Comparison of ENCODE assay signal across 20 cellular contexts in the genomic region with DNA sequence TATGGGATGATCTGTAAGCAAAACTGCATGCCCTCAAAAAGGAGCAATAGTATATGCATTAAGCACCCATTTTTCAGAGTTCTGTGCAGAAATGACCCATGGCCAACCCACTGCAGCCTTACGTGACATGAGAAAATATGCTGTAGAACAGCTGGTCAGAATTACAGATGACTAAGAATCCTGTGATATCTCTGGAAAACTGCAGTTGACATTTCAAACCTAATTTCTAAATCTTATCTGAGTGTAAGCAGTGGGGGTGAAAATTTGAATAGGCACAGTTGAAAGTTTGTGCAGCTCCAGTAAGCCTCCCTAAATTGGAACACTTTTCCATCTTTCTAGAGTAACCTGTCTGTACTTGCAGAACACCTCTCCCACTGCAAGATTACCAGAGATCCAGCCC. TPM values are rescaled to one million over a fixed set of nuclear protein-coding genes. Genes with fewer than 3 reads are reported as not detected.
"Had no signal": no experiment of that assay in that cellular context is flagged by ENCODE, and none has a peak within 500 bp of the region (broad histone marks: within the 10 kb centered on the region; RNA-seq: fewer than 3 reads in every experiment).

No MANE protein-coding gene starts in this region.

- H3K4me1 Mint-ChIP-seq: activated CD4-positive, alpha-beta memory T cell treated with anti-CD3 and anti-CD28 coated beads, Interleukin-2, amount 10 ng/mL, durations not matched to agents 7 days and 5 days; activated naive CD4-positive, alpha-beta T cell treated with anti-CD3 and anti-CD28 coated beads, Interleukin-2, amount 50 U/mL, for 24 hours; naive thymus-derived CD8-positive, alpha-beta T cell had no signal

- H3K27me3 ChIP-seq: colonic mucosa, neutrophil, transverse colon had no signal

- H3K9me3 ChIP-seq: colonic mucosa, mucosa of descending colon, neutrophil, transverse colon had no signal

- H3K4me1 ChIP-seq: colonic mucosa, transverse colon had no signal

- H3K9me3 Mint-ChIP-seq: activated CD4-positive, alpha-beta memory T cell treated with anti-CD3 and anti-CD28 coated beads, Interleukin-2, amount 10 ng/mL, durations not matched to agents 7 days and 5 days; activated naive CD4-positive, alpha-beta T cell treated with anti-CD3 and anti-CD28 coated beads, Interleukin-2, amount 50 U/mL, for 24 hours; activated T-cell treated with anti-CD3 and anti-CD28 coated beads, Interleukin-2, amount 50 U/mL, for 4 hours had no signal

- H3K27ac Mint-ChIP-seq: activated CD4-positive, alpha-beta memory T cell treated with anti-CD3 and anti-CD28 coated beads, Interleukin-2, amount 10 ng/mL, durations not matched to agents 7 days and 5 days; activated naive CD4-positive, alpha-beta T cell treated with anti-CD3 and anti-CD28 coated beads, Interleukin-2, amount 50 U/mL, for 24 hours; naive thymus-derived CD8-positive, alpha-beta T cell had no signal

- H3K36me3 ChIP-seq: colonic mucosa, neutrophil, transverse colon, WERI-Rb-1 had no signal

- H3K4me3 ChIP-seq: colonic mucosa, mucosa of descending colon, SK-N-MC, transverse colon had no signal

- DNase-seq: activated CD4-positive, alpha-beta memory T cell treated with anti-CD3 and anti-CD28 coated beads, Interleukin-2, amount 10 ng/mL, durations not matched to agents 7 days and 5 days; activated effector memory CD4-positive, alpha-beta T cell treated with Interleukin-2 at 50 U/mL for 16 hours; activated T-cell treated with anti-CD3 and anti-CD28 coated beads, Interleukin-2, amount 50 U/mL, for 4 hours; caudate nucleus; colonic mucosa; effector CD4-positive, alpha-beta T cell; mucosa of descending colon; naive thymus-derived CD8-positive, alpha-beta T cell; stimulated activated CD4-positive, alpha-beta T cell treated with anti-CD3 and anti-CD28 coated beads, Interleukin-4, amount 100 ng/mL, for 24 hours; stimulated activated naive CD4-positive, alpha-beta T cell; transverse colon; WERI-Rb-1 had no signal

- H3K36me3 Mint-ChIP-seq: activated naive CD4-positive, alpha-beta T cell treated with anti-CD3 and anti-CD28 coated beads, Interleukin-2, amount 50 U/mL, for 24 hours had no signal

- ATAC-seq: activated T-cell treated with anti-CD3 and anti-CD28 coated beads, Interleukin-2, amount 50 U/mL, for 4 hours; left lobe of liver; mucosa of descending colon; naive thymus-derived CD8-positive, alpha-beta T cell had no signal

- H3K27me3 Mint-ChIP-seq: activated CD4-positive, alpha-beta memory T cell treated with anti-CD3 and anti-CD28 coated beads, Interleukin-2, amount 10 ng/mL, durations not matched to agents 7 days and 5 days had no signal

- H3K27ac ChIP-seq: colonic mucosa, neutrophil, SK-N-MC, transverse colon, WERI-Rb-1 had no signal

- H3K4me3 Mint-ChIP-seq: activated CD4-positive, alpha-beta memory T cell treated with anti-CD3 and anti-CD28 coated beads, Interleukin-2, amount 10 ng/mL, durations not matched to agents 7 days and 5 days; activated naive CD4-positive, alpha-beta T cell treated with anti-CD3 and anti-CD28 coated beads, Interleukin-2, amount 50 U/mL, for 24 hours; activated T-cell treated with anti-CD3 and anti-CD28 coated beads, Interleukin-2, amount 50 U/mL, for 4 hours; naive thymus-derived CD8-positive, alpha-beta T cell had no signal

RNA-seq across cellular contexts. Expression of gene COL6A6, which starts 28.7 kb away (rescaled TPM):
- total RNA-seq: activated CD4-positive, alpha-beta memory T cell treated with anti-CD3 and anti-CD28 coated beads, Interleukin-2, amount 10 ng/mL, durations not matched to agents 7 days and 5 days; activated T-cell treated with anti-CD3 and anti-CD28 coated beads, Interleukin-2, amount 50 U/mL, for 4 hours; colonic mucosa; endothelial cell of umbilical vein; lung microvascular endothelial cell; naive thymus-derived CD8-positive, alpha-beta T cell; T-helper 1 cell treated with Interleukin-12 subunit alpha and Interleukin-12 subunit beta and Interleukin-4 antibody, amounts not matched to agents 30 ng/mL and 1 ng/mL, for 36 hours had no signal
- polyA plus RNA-seq: endothelial cell of umbilical vein; keratinocyte; naive thymus-derived CD8-positive, alpha-beta T cell had no signal
